In the genomic region with DNA sequence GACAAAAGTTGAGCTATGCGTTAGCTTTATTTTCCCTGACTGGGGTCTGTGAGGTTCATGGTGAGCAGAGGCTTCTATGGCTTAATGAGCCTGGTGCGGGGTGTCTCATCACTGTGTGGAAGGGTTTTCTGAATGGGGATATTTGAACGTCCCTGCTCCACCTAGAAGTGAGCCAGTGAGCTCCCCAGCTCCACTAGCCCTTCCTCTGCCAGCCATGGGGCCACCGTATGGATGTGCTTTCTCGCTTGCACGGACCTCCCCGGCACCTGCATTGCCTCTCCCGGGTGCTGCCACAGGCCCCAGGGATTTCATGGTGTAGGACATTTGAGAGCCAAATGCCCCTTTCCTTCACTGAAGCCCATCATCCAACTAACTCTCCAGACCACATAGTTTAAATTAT, we compare ENCODE assay signal across 29 cellular contexts. TPM values are rescaled to one million over a fixed set of nuclear protein-coding genes. Genes with fewer than 3 reads are reported as not detected.
"Had no signal": no experiment of that assay in that cellular context is flagged by ENCODE, and none has a peak within 500 bp of the region (broad histone marks: within the 10 kb centered on the region; RNA-seq: fewer than 3 reads in every experiment).

No MANE protein-coding gene starts in this region.

- H3K27ac ChIP-seq: ascending aorta, body of pancreas, SJCRH30, WERI-Rb-1 had no signal

- H3K9me3 ChIP-seq: ascending aorta, body of pancreas, SJCRH30, SK-N-SH had no signal

- DNase-seq: activated CD4-positive, alpha-beta T cell treated with anti-CD3 and anti-CD28 coated beads for 36 hours; activated CD8-positive, alpha-beta T cell treated with anti-CD3 and anti-CD28 coated beads for 36 hours; activated gamma-delta T cell treated with Interleukin-2 at 50 U/mL for 16 hours; activated naive CD8-positive, alpha-beta T cell treated with anti-CD3 and anti-CD28 coated beads, Interleukin-2, amount 50 U/mL, for 24 hours; activated T-cell treated with anti-CD3 and anti-CD28 coated beads for 4 hours; activated T-cell treated with anti-CD3 and anti-CD28 coated beads, Interleukin-2, amount 50 U/mL, for 48 hours; amniotic stem cell; body of pancreas; IMR-90; Kasumi-1; KBM-7; NCI-H1105 treated with DMSO at 0.1 percent for 48 hours; NCI-H1436 treated with DMSO at 0.1 percent for 48 hours; NCI-H187; NCI-H2081; NCI-H510A treated with DMSO at 0.1 percent for 48 hours; NCI-H69; NK-92 treated with Interleukin-12 subunit alpha and Interleukin-12 subunit beta, amount 100 ng/mL, for 24 hours; OCI-M1; Right ventricle myocardium superior; RPMI8226; SJCRH30; SK-N-SH; T-helper 1 cell; WERI-Rb-1 had no signal

- H3K27me3 ChIP-seq: ascending aorta, body of pancreas, SJCRH30 had no signal

- H3K4me1 ChIP-seq: ascending aorta, body of pancreas had no signal

- H3K4me3 ChIP-seq: ascending aorta, body of pancreas, SJCRH30 had no signal

- ATAC-seq: activated CD4-positive, alpha-beta T cell treated with anti-CD3 and anti-CD28 coated beads for 36 hours; activated CD8-positive, alpha-beta T cell treated with anti-CD3 and anti-CD28 coated beads for 36 hours; activated naive CD8-positive, alpha-beta T cell treated with anti-CD3 and anti-CD28 coated beads, Interleukin-2, amount 50 U/mL, for 24 hours; body of pancreas; Panc1 had no signal

- H3K36me3 ChIP-seq: ascending aorta, SJCRH30, WERI-Rb-1 had no signal

RNA-seq across cellular contexts. Expression of a gene that starts 37.8 kb away (rescaled TPM):
- total RNA-seq: activated CD4-positive, alpha-beta T cell treated with anti-CD3 and anti-CD28 coated beads for 36 hours; activated CD8-positive, alpha-beta T cell treated with anti-CD3 and anti-CD28 coated beads for 36 hours; activated T-helper 2 cell treated with anti-CD3 and anti-CD28 coated beads, Interferon-gamma antibody, Interleukin-2, Interleukin-4, amounts not matched to agents 10 μg/mL and 5 μg/mL and 100 μg/mL, durations not matched to agents 14 hours and 24 hours and 36 hours; IMR-90; T-helper 2 cell treated with Interferon-gamma antibody and Interleukin-4, amounts not matched to agents 100 ng/mL and 5 ng/mL, for 36 hours had no signal
